In genomic region chr4:16029886-16030285, GRCh38 we compare ENCODE assay signal across 24 cellular contexts. TPM values are rescaled to one million over a fixed set of nuclear protein-coding genes. Genes with fewer than 3 reads are reported as not detected.
DNase-seq lines count a peak whose midpoint lies in the region; TF ChIP-seq lines count a peak whose summit lies in the region.
"Had no signal": no experiment of that assay in that cellular context is flagged by ENCODE, and none has a peak within 500 bp of the region (broad histone marks: within the 10 kb centered on the region; RNA-seq: fewer than 3 reads in every experiment).

No MANE protein-coding gene starts in this region.

- CTCF ChIA-PET in A673 (lab: Charles Lee), result interaction anchor here (0.6 to 0.8 kb wide), 2 partner anchors 198 to 235 kb away, joined by 3 read pairs; no protein-coding TSS in a partner anchor

- H3K27ac ChIP-seq in A673 (ENCODE audit: low read depth, low read length, poor library complexity, severe bottlenecking), result no peak overlapping the region
- H3K27ac ChIP-seq in HUES64 (ENCODE audit: low read depth, low read length), result peak overlapping the region; percentile 6
- no peak overlapping the region for H3K27ac ChIP-seq in hepatocyte
- H3K27ac ChIP-seq in Karpas-422 (ENCODE audit: low read length), result no peak overlapping the region
- H3K27ac ChIP-seq: heart left ventricle, stomach, thyroid gland had no signal

- H3K4me2 ChIP-seq in hepatocyte (peak overlapping the region; percentile 56), Karpas-422 (ENCODE audit: low read depth, low read length, poor library complexity, severe bottlenecking) (no peak overlapping the region)

- DNase-seq in A673 (ENCODE audit: low spot score) (peak; percentile 43), amniotic epithelial cell (ENCODE audit: low read depth) (peak; percentile 83), hepatocyte (ENCODE audit: low spot score) (no peak), NCI-H748 treated with DMSO at 0.1 percent for 48 hours (lab: John Stamatoyannopoulos, UW) (no peak), Karpas-422 (no peak)
- no peak for DNase-seq in activated CD4-positive, CD25-positive, alpha-beta regulatory T cell treated with anti-CD3 and anti-CD28 coated beads, Interleukin-2, amount 50 U/mL, for 72 hours
- DNase-seq in stimulated activated naive CD4-positive, alpha-beta T cell (lab: John Stamatoyannopoulos, UW), result no peak
- DNase-seq: activated CD4-positive, alpha-beta T cell treated with anti-CD3 and anti-CD28 coated beads for 48 hours; activated gamma-delta T cell; activated T-cell treated with anti-CD3 and anti-CD28 coated beads, Interleukin-2, amount 50 U/mL, for 1 hour; DMS79; GDM1; heart left ventricle; left cardiac atrium; naive B cell; NCI-H1092; NCI-H187 treated with DMSO at 0.1 percent for 48 hours; SHP77; stomach; thyroid gland had no signal

- POLR2A ChIA-PET in A673 (lab: Charles Lee; ENCODE audit: low non-redundant PET), result no interaction called here

- no peak for TF ChIP-seq CTCF in A673 (conservative IDR thresholded peaks at IDR 0.05; ENCODE audit: low read depth, low read length)
- TF ChIP-seq CTCF in hepatocyte (IDR thresholded peaks at IDR 0.05; ENCODE audit: poor library complexity), result no peak

- H3K4me1 ChIP-seq in A673 (ENCODE audit: insufficient read depth, low read length, poor library complexity, severe bottlenecking) (peaks cover 68% of the 10 kb centered on the region), HUES64 (ENCODE audit: insufficient read depth, low read length) (peaks cover 59% of the 10 kb centered on the region), hepatocyte (ENCODE audit: insufficient read depth) (peaks cover 20% of the 10 kb centered on the region), Karpas-422 (ENCODE audit: low read length) (no peaks in the 10 kb centered on the region)

- 38% methylated on average over 1 of the region's 1 CpG for WGBS in HUES64
- 26% methylated on average over 1 of the region's 1 CpG for WGBS in hepatocyte (ENCODE audit: low lambda C conversion rate, missing lambda C conversion rate)

- H3K27me3 ChIP-seq in A673 (replicated peaks; ENCODE audit: insufficient read depth, low read depth, low read length, poor library complexity) (no peaks in the 10 kb centered on the region), HUES64 (ENCODE audit: insufficient read depth, low read length) (no peaks in the 10 kb centered on the region), hepatocyte (no peaks in the 10 kb centered on the region), Karpas-422 (ENCODE audit: low read length) (no peaks in the 10 kb centered on the region)
- H3K27me3 ChIP-seq: brain microvascular endothelial cell, heart left ventricle, stomach, thyroid gland had no signal

- H2AFZ ChIP-seq in hepatocyte (no peak overlapping the region), Karpas-422 (ENCODE audit: low read length) (no peak overlapping the region)

- H4K20me1 ChIP-seq in hepatocyte (ENCODE audit: insufficient read depth, poor library complexity, severe bottlenecking) (no peaks in the 10 kb centered on the region), Karpas-422 (ENCODE audit: insufficient read depth, low read depth, low read length) (no peaks in the 10 kb centered on the region)

- no TSS peak for BruUV-seq in A673 (replicated peaks; lab: Mats Ljungman, UMichigan)

- no peaks in the 10 kb centered on the region for H3K36me3 ChIP-seq in A673 (ENCODE audit: insufficient read depth, low read length, poor library complexity, severe bottlenecking)
- peaks cover 6% of the 10 kb centered on the region for H3K36me3 ChIP-seq in HUES64 (ENCODE audit: insufficient read depth, low read length)
- no peaks in the 10 kb centered on the region for H3K36me3 ChIP-seq in hepatocyte (replicated peaks; ENCODE audit: insufficient read depth, low read depth)
- H3K36me3 ChIP-seq in Karpas-422 (ENCODE audit: insufficient read depth, low read length), result no peaks in the 10 kb centered on the region
- H3K36me3 ChIP-seq: brain microvascular endothelial cell, heart left ventricle, stomach, thyroid gland had no signal

- intact Hi-C loops in A673 (cut with micrococcal nuclease; ENCODE audit: unreplicated experiment), result loop anchor here (10.0 kb wide), 1 partner anchor 415 kb away; no protein-coding TSS in a partner anchor

- H3K4me3 ChIP-seq in A673 (ENCODE audit: low read depth, low read length, poor library complexity, severe bottlenecking), result no peak overlapping the region
- H3K4me3 ChIP-seq in HUES64 (ENCODE audit: low read length), result no peak overlapping the region
- no peak overlapping the region for H3K4me3 ChIP-seq in hepatocyte
- H3K4me3 ChIP-seq in Karpas-422 (ENCODE audit: low read length), result no peak overlapping the region
- H3K4me3 ChIP-seq: heart left ventricle, stomach, thyroid gland had no signal

- H3K9ac ChIP-seq in HUES64 (ENCODE audit: low read depth, low read length) (no peak overlapping the region), Karpas-422 (ENCODE audit: low read length) (no peak overlapping the region)

- H3K79me2 ChIP-seq in hepatocyte (no peaks in the 10 kb centered on the region), Karpas-422 (ENCODE audit: low read length) (no peaks in the 10 kb centered on the region)

- H3K9me2 ChIP-seq in hepatocyte (replicated peaks; ENCODE audit: insufficient read depth) (no peaks in the 10 kb centered on the region), Karpas-422 (replicated peaks; ENCODE audit: insufficient read depth, low read length) (no peaks in the 10 kb centered on the region)

- H3K9me3 ChIP-seq in A673 (ENCODE audit: low read depth, low read length, poor library complexity, severe bottlenecking), result no peaks in the 10 kb centered on the region
- no peaks in the 10 kb centered on the region for H3K9me3 ChIP-seq in HUES64 (ENCODE audit: insufficient read depth, low read depth, low read length)
- H3K9me3 ChIP-seq in hepatocyte (ENCODE audit: low read depth), result no peaks in the 10 kb centered on the region
- H3K9me3 ChIP-seq in Karpas-422 (ENCODE audit: low read length), result no peaks in the 10 kb centered on the region
- H3K9me3 ChIP-seq: heart left ventricle, stomach, thyroid gland had no signal

RNA-seq across cellular contexts. Expression of gene PROM1, which starts 53.9 kb away (rescaled TPM):
- 13.9 and 18.3 TPM in 2 replicates for total RNA-seq in A673 (2021)
- 37.7 TPM for polyA plus RNA-seq in HUES64 (2013, experiment 1 of 2)
- polyA plus RNA-seq in HUES64 (2013, experiment 2 of 2), result 36.5 TPM
- 28.8 and 30.8 TPM in 2 replicates for total RNA-seq in hepatocyte
- polyA plus RNA-seq in hepatocyte, result 14.3 and 17.8 TPM in 2 replicates
- total RNA-seq in Karpas-422 (2014; rRNA removed; shearing (Covaris generic); ENCODE audit: low replicate concordance), result 0.14 and 0.26 TPM in 2 replicates
- total RNA-seq: B cell, pulmonary artery endothelial cell had no signal

Comparison
In these comparisons a context has a peak if more than half of its experiments do, and no peak if none do; other contexts are left out.
1. DNase-seq: peak in A673 (single experiment) and amniotic epithelial cell (single experiment); none in hepatocyte (single experiment), NCI-H748 treated with DMSO at 0.1 percent for 48 hours (single experiment), activated CD4-positive, CD25-positive, alpha-beta regulatory T cell treated with anti-CD3 and anti-CD28 coated beads, Interleukin-2, amount 50 U/mL, for 72 hours (single experiment), Karpas-422 (single experiment) and stimulated activated naive CD4-positive, alpha-beta T cell (0 of 6).
2. RNA of gene PROM1, which starts 53.9 kb away (total RNA-seq): 28.8 to 30.8 TPM in hepatocyte and 13.9 to 18.3 TPM in A673; 0.14 to 0.26 TPM in Karpas-422; every median in the first group is over 10 times any median in the second.